In the genomic region with DNA sequence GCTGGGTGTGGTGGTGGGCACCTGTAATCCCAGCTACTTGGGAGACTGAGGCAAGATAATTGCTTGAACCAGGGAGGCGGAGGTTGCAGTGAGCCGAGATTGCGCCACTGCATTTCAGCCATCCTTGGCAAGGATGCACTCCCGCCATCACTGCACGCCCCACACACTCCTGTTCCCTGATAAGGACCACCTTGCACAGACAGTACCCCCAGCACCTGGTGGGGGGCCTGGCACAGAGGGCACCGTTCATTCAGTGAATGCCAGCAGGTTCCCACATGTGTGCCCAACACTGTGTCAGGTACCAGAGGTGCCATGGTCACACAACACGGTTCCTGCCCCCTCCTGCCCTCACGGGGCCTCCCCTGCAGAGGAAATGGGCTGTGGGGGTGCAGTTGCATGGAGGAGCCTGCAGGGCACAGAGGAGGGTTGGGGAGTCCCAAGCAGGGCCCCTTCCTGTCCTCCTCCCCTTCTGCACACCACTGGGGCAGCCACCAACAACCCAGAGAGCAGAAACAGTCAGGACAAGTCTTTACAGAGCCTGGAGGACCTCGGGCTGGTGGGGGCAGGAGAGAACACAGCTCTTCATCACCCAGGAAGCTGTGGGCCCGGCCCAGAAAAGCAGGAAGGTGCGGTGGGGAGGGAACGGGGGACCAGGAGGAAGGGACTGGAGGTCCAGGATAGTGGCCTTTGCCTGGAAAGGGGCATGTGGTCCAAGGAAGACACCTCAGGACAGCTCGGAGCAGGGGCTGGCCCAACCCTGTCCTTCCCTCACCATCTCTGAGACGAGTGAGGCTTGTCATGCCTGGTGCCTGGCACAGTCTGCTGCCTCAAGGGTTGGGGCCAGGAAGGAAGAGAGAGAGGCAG, we compare ENCODE assay signal across 9 cellular contexts. TPM values are rescaled to one million over a fixed set of nuclear protein-coding genes. Genes with fewer than 3 reads are reported as not detected.
DNase-seq lines count a peak whose midpoint lies in the region; ATAC-seq and TF ChIP-seq lines count a peak whose summit lies in the region.
"Had no signal": no experiment of that assay in that cellular context is flagged by ENCODE, and none has a peak within 500 bp of the region (broad histone marks: within the 10 kb centered on the region; RNA-seq: fewer than 3 reads in every experiment).

No MANE protein-coding gene starts in this region.

- no TSS peak for BruUV-seq in IMR-90 (replicated peaks; lab: Mats Ljungman, UMichigan)

- POLR2A ChIA-PET in IMR-90 (lab: Charles Lee; ENCODE audit: unreplicated experiment) = no interaction called here

- CTCF ChIA-PET in IMR-90 (lab: Yijun Ruan, JAX) = no interaction called here

- H4K20me1 ChIP-seq in IMR-90 (ENCODE audit: insufficient read depth, low read length) = no peaks in the 10 kb centered on the region

- no peak overlapping the region for H2BK120ac ChIP-seq in IMR-90 (ENCODE audit: low read depth, low read length)

- TF ChIP-seq CTCF in IMR-90 (conservative IDR thresholded peaks at IDR 0.05; ENCODE audit: low read depth, low read length) = no peak

- peaks cover 20% of the 10 kb centered on the region for H3K4me1 ChIP-seq in IMR-90 (ENCODE audit: control insufficient read depth, insufficient read depth, low read length)

- H3K23ac ChIP-seq in IMR-90 (ENCODE audit: low read depth, low read length) = no peak overlapping the region

- H2AFZ ChIP-seq in IMR-90 (replicated peaks; ENCODE audit: low read length, poor library complexity) = peak overlapping the region; percentile 59

- no peak overlapping the region for H3K18ac ChIP-seq in IMR-90 (ENCODE audit: low read depth, low read length)

- no peak for TF ChIP-seq RAD21 in IMR-90 (IDR thresholded peaks at IDR 0.05; ENCODE audit: low read length)

- H3K9me3 ChIP-seq in IMR-90 (ENCODE audit: control insufficient read depth, insufficient read depth, low read length) = no peaks in the 10 kb centered on the region
- H3K9me3 ChIP-seq: neutrophil had no signal

- in situ Hi-C loops in IMR-90 (cut with MboI; ENCODE audit: low sequenced_read_pairs) = no loop called here

- H2BK15ac ChIP-seq in IMR-90 (ENCODE audit: low read depth, low read length) = no peak overlapping the region

- H3K4ac ChIP-seq in IMR-90 (ENCODE audit: low read depth, low read length) = no peak overlapping the region

- no peak overlapping the region for H2BK5ac ChIP-seq in IMR-90 (ENCODE audit: low read depth, low read length, poor library complexity, severe bottlenecking)

- dilution Hi-C loops in IMR-90 (cut with HindIII; ENCODE audit: low sequenced_read_pairs, unreplicated experiment) = no loop called here

- H4K8ac ChIP-seq in IMR-90 (ENCODE audit: low read depth in 2 of 2, low read length in 2 of 2) = no peak overlapping the region

- H3K27ac ChIP-seq in IMR-90 (ENCODE audit: insufficient read depth, low read length) = no peak overlapping the region
- H3K27ac ChIP-seq: neutrophil had no signal

- H3K4me3 ChIP-seq in IMR-90 (ENCODE audit: insufficient read depth, low read depth, low read length) = no peak overlapping the region

- H3K36me3 ChIP-seq in IMR-90 (ENCODE audit: control insufficient read depth, insufficient read depth, low read length) = no peaks in the 10 kb centered on the region
- H3K36me3 ChIP-seq: neutrophil had no signal

- H2AK9ac ChIP-seq in IMR-90 (replicated peaks; ENCODE audit: low read depth, low read length, poor library complexity) = peak overlapping the region; percentile 10

- H2AK5ac ChIP-seq in IMR-90 (ENCODE audit: low read depth, low read length) = no peak overlapping the region; the same call in 1 of the 2 replicates

- no peak overlapping the region for H3K9ac ChIP-seq in IMR-90 (ENCODE audit: low read depth, low read length)

- no peak overlapping the region for H3K14ac ChIP-seq in IMR-90 (replicated peaks; ENCODE audit: low read depth, low read length)

- no peaks in the 10 kb centered on the region for H3K79me1 ChIP-seq in IMR-90 (ENCODE audit: low read depth in 1 of 2, low read length in 2 of 2)

- no peak overlapping the region for H4K5ac ChIP-seq in IMR-90 (ENCODE audit: low read depth, low read length)

- H3K9me1 ChIP-seq in IMR-90 (ENCODE audit: insufficient read depth, low read length) = peaks cover 7% of the 10 kb centered on the region

- H3K4me2 ChIP-seq in IMR-90 (ENCODE audit: low read depth, low read length) = no peak overlapping the region

- TF ChIP-seq POLR2A in IMR-90 (IDR thresholded peaks at IDR 0.05; ENCODE audit: low read depth, low read length) = no peak

- H3K56ac ChIP-seq in IMR-90 (ENCODE audit: extremely low read depth, insufficient read depth, low read length) = no peak overlapping the region

- WGBS in IMR-90 (ENCODE audit: extremely low coverage in 2 of 2, insufficient read length in 1 of 2), 2 experiments = no CpG with 5 or more reads among the region's 14 CpGs

- DNase-seq in activated T-cell treated with anti-CD3 and anti-CD28 coated beads for 1 hour (ENCODE audit: low read depth) (peak; percentile 20), activated T-cell treated with anti-CD3 and anti-CD28 coated beads for 4 hours (no peak), IMR-90 (no peak), OCI-M2 (lab: John Stamatoyannopoulos, UW; ENCODE audit: unreplicated experiment) (no peak), cortex of kidney (lab: John Stamatoyannopoulos, UW) (no peak), HK-2 (ENCODE audit: unreplicated experiment) (no peak)
- peak; percentile 63 for DNase-seq in activated naive CD4-positive, alpha-beta T cell treated with anti-CD3 and anti-CD28 coated beads, Interleukin-2, amount 50 U/mL, for 16 hours
- peak; percentile 25 for DNase-seq in stimulated activated CD8-positive, alpha-beta memory T cell treated with anti-CD3 and anti-CD28 coated beads, Interleukin-7, amount 100 ng/mL, for 24 hours (ENCODE audit: low read depth)

- intact Hi-C loops in IMR-90 (cut with micrococcal nuclease) = no loop called here

- no peak for ATAC-seq in IMR-90 (ENCODE audit: low read depth)

- peaks cover 4% of the 10 kb centered on the region; the same call in 1 of the 2 replicates for H3K27me3 ChIP-seq in IMR-90 (ENCODE audit: control insufficient read depth, insufficient read depth, low read length)

- no peak overlapping the region for H2BK20ac ChIP-seq in IMR-90 (ENCODE audit: low read depth, low read length)

- no peak overlapping the region for H4K91ac ChIP-seq in IMR-90 (ENCODE audit: insufficient read depth, low read depth, low read length)

TF ChIP-seq in IMR-90, 13 proteins besides CTCF, POLR2A, EP300 and RAD21:
- TF ChIP-seq MAFK (IDR thresholded peaks at IDR 0.05; ENCODE audit: low read depth, low read length) (no peak), RCOR1 (IDR thresholded peaks at IDR 0.05; ENCODE audit: insufficient replicate concordance, low read length) (no peak), RFX5 (IDR thresholded peaks at IDR 0.05; ENCODE audit: low read depth, low read length) (no peak), BHLHE40 (IDR thresholded peaks at IDR 0.05; ENCODE audit: low read depth, low read length) (no peak), MAZ (IDR thresholded peaks at IDR 0.05; ENCODE audit: borderline replicate concordance, low read depth, low read length) (no peak), SMC3 (IDR thresholded peaks at IDR 0.05; ENCODE audit: low read depth, low read length) (no peak), FOS (IDR thresholded peaks at IDR 0.05; ENCODE audit: low read depth, low read length) (no peak), MXI1 (IDR thresholded peaks at IDR 0.05; ENCODE audit: borderline replicate concordance, low read depth, low read length) (no peak), CEBPB (IDR thresholded peaks at IDR 0.05; ENCODE audit: low read depth, low read length) (no peak), NFE2L2 (IDR thresholded peaks at IDR 0.05; ENCODE audit: low read depth, low read length) (no peak), CHD1 (IDR thresholded peaks at IDR 0.05; ENCODE audit: low read depth, low read length) (no peak)
- TF ChIP-seq, protein P1, sequence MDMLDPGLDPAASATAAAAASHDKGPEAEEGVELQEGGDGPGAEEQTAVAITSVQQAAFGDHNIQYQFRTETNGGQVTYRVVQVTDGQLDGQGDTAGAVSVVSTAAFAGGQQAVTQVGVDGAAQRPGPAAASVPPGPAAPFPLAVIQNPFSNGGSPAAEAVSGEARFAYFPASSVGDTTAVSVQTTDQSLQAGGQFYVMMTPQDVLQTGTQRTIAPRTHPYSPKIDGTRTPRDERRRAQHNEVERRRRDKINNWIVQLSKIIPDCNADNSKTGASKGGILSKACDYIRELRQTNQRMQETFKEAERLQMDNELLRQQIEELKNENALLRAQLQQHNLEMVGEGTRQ (IDR thresholded peaks at IDR 0.05; ENCODE audit: low read depth, low read length) = no peak
- TF ChIP-seq, protein P2, sequence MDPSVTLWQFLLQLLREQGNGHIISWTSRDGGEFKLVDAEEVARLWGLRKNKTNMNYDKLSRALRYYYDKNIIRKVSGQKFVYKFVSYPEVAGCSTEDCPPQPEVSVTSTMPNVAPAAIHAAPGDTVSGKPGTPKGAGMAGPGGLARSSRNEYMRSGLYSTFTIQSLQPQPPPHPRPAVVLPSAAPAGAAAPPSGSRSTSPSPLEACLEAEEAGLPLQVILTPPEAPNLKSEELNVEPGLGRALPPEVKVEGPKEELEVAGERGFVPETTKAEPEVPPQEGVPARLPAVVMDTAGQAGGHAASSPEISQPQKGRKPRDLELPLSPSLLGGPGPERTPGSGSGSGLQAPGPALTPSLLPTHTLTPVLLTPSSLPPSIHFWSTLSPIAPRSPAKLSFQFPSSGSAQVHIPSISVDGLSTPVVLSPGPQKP (IDR thresholded peaks at IDR 0.05; ENCODE audit: borderline replicate concordance, low read depth, low read length) = no peak

RNA-seq across cellular contexts. Expression of a gene that starts 7.1 kb away (rescaled TPM):
- total RNA-seq in IMR-90 (2012; rRNA removed) = not detected in 2 replicates
- not detected in 2 replicates for polyA plus RNA-seq in IMR-90 (2012; rRNA removed)
- polyA plus RNA-seq in IMR-90 (2012; cell fraction: cytosol; rRNA removed) = not detected in 2 replicates
- 0.12 and 0.14 TPM in 2 replicates for polyA plus RNA-seq in IMR-90 (2012; cell fraction: nucleus; rRNA removed; ENCODE audit: low replicate concordance)

RNA-seq across cellular contexts. Expression of a gene that starts 23.1 kb away (rescaled TPM):
- total RNA-seq in IMR-90 (2012; rRNA removed) = not detected in 2 replicates
- polyA plus RNA-seq in IMR-90 (2012; rRNA removed) = not detected in 2 replicates
- 0.11 TPM in 1 of 2 replicates, not detected in the other for polyA plus RNA-seq in IMR-90 (2012; cell fraction: cytosol; rRNA removed)
- 0.39 and 0.52 TPM in 2 replicates for polyA plus RNA-seq in IMR-90 (2012; cell fraction: nucleus; rRNA removed; ENCODE audit: low replicate concordance)

Comparison
In these comparisons a context has a peak if more than half of its experiments do, and no peak if none do; other contexts are left out.
1. DNase-seq: peak in activated T-cell treated with anti-CD3 and anti-CD28 coated beads for 1 hour (single experiment), activated naive CD4-positive, alpha-beta T cell treated with anti-CD3 and anti-CD28 coated beads, Interleukin-2, amount 50 U/mL, for 16 hours (single experiment) and stimulated activated CD8-positive, alpha-beta memory T cell treated with anti-CD3 and anti-CD28 coated beads, Interleukin-7, amount 100 ng/mL, for 24 hours (single experiment); none in activated T-cell treated with anti-CD3 and anti-CD28 coated beads for 4 hours (single experiment), IMR-90 (single experiment), OCI-M2 (single experiment), cortex of kidney (single experiment) and HK-2 (single experiment).